Comparison of ENCODE assay signal across 19 cellular contexts in genomic region chr1:145936247-145936646, GRCh38. TPM values are rescaled to one million over a fixed set of nuclear protein-coding genes. Genes with fewer than 3 reads are reported as not detected.
DNase-seq lines count a peak whose midpoint lies in the region; ATAC-seq and TF ChIP-seq lines count a peak whose summit lies in the region.
"Had no signal": no experiment of that assay in that cellular context is flagged by ENCODE, and none has a peak within 500 bp of the region (broad histone marks: within the 10 kb centered on the region; RNA-seq: fewer than 3 reads in every experiment).

No MANE protein-coding gene starts in this region.

- no peak for DNase-seq in WTC11 (ENCODE audit: low spot score)
- DNase-seq in stimulated activated effector memory CD8-positive, alpha-beta T cell treated with anti-CD3 and anti-CD28 coated beads, Interleukin-12 subunit alpha, Interleukin-12 subunit beta, amount 100 ng/mL, for 72 hours (ENCODE audit: low spot score in 2 of 2): no peak
- DNase-seq in BE2C: no peak
- no peak for DNase-seq in activated CD8-positive, alpha-beta memory T cell treated with anti-CD3 and anti-CD28 coated beads, Interleukin-2, amount 50 U/mL, for 4 hours
- DNase-seq: activated CD4-positive, CD25-positive, alpha-beta regulatory T cell; activated CD8-positive, alpha-beta T cell treated with anti-CD3 and anti-CD28 coated beads, Interleukin-2, amount 10 ng/mL, durations not matched to agents 7 days and 5 days; activated naive CD8-positive, alpha-beta T cell treated with anti-CD3 and anti-CD28 coated beads, Interleukin-2, amount 50 U/mL, for 24 hours; dermis blood vessel endothelial cell; left colon; NCI-H1417 treated with DMSO at 0.1 percent for 48 hours; PC-9; right cardiac atrium; stimulated activated naive B cell treated with anti-CD40 and anti-IgM and Interleukin-4, amounts not matched to agents 10 μg/mL and 1 μg/mL and 100 μg/mL, for 72 hours; thyroid gland had no signal

- H3K4me1 Mint-ChIP-seq in WTC11: peaks cover 23% of the 10 kb centered on the region
- H3K4me1 Mint-ChIP-seq in stimulated activated effector memory CD8-positive, alpha-beta T cell treated with anti-CD3 and anti-CD28 coated beads, Interleukin-12 subunit alpha, Interleukin-12 subunit beta, amount 100 ng/mL, for 72 hours: peaks cover 25% of the 10 kb centered on the region

- H3K4me3 ChIP-seq in HUES6 (ENCODE audit: low read depth, low read length): no peak overlapping the region
- no peak overlapping the region for H3K4me3 ChIP-seq in BE2C (ENCODE audit: low read depth, low read length)
- H3K4me3 ChIP-seq: PC-9, SJSA1, thyroid gland had no signal

- no peaks in the 10 kb centered on the region; the same call in 1 of the 2 replicates for H3K27me3 Mint-ChIP-seq in WTC11 (ENCODE audit: low read depth)
- H3K27me3 Mint-ChIP-seq: activated naive CD8-positive, alpha-beta T cell treated with anti-CD3 and anti-CD28 coated beads, Interleukin-2, amount 50 U/mL, for 24 hours; stimulated activated naive B cell treated with anti-CD40 and anti-IgM and Interleukin-4, amounts not matched to agents 10 μg/mL and 1 μg/mL and 100 μg/mL, for 72 hours had no signal

- peak overlapping the region; percentile 37 for H3K9ac ChIP-seq in HUES6 (ENCODE audit: low read length)

- peak; percentile 38 for ATAC-seq in WTC11
- ATAC-seq in stimulated activated effector memory CD8-positive, alpha-beta T cell treated with anti-CD3 and anti-CD28 coated beads, Interleukin-12 subunit alpha, Interleukin-12 subunit beta, amount 100 ng/mL, for 72 hours: no peak
- no peak for ATAC-seq in HG02884 (IDR thresholded peaks at IDR 0.05; ENCODE audit: unreplicated experiment)
- ATAC-seq: activated CD8-positive, alpha-beta T cell treated with anti-CD3 and anti-CD28 coated beads, Interleukin-2, amount 10 ng/mL, durations not matched to agents 7 days and 5 days; activated naive CD8-positive, alpha-beta T cell treated with anti-CD3 and anti-CD28 coated beads, Interleukin-2, amount 50 U/mL, for 24 hours; right cardiac atrium; stimulated activated naive B cell treated with anti-CD40 and anti-IgM and Interleukin-4, amounts not matched to agents 10 μg/mL and 1 μg/mL and 100 μg/mL, for 72 hours had no signal

- H3K4me1 ChIP-seq in HUES6 (ENCODE audit: control insufficient read depth, insufficient read depth, low read length): peaks cover 22% of the 10 kb centered on the region
- H3K4me1 ChIP-seq in BE2C: no peaks in the 10 kb centered on the region
- H3K4me1 ChIP-seq: SJSA1, thyroid gland had no signal

- no peaks in the 10 kb centered on the region for H3K36me3 Mint-ChIP-seq in WTC11
- peaks cover 80% of the 10 kb centered on the region for H3K36me3 Mint-ChIP-seq in stimulated activated effector memory CD8-positive, alpha-beta T cell treated with anti-CD3 and anti-CD28 coated beads, Interleukin-12 subunit alpha, Interleukin-12 subunit beta, amount 100 ng/mL, for 72 hours

- peaks cover 4% of the 10 kb centered on the region; the same call in 1 of the 2 replicates for H3K36me3 ChIP-seq in HUES6 (ENCODE audit: control insufficient read depth, insufficient read depth, low read length)
- H3K36me3 ChIP-seq in BE2C: peaks cover 16% of the 10 kb centered on the region

- H3K4me3 Mint-ChIP-seq in WTC11: no peak overlapping the region
- no peak overlapping the region for H3K4me3 Mint-ChIP-seq in stimulated activated effector memory CD8-positive, alpha-beta T cell treated with anti-CD3 and anti-CD28 coated beads, Interleukin-12 subunit alpha, Interleukin-12 subunit beta, amount 100 ng/mL, for 72 hours
- H3K4me3 Mint-ChIP-seq: activated CD8-positive, alpha-beta T cell treated with anti-CD3 and anti-CD28 coated beads, Interleukin-2, amount 10 ng/mL, durations not matched to agents 7 days and 5 days; activated naive CD8-positive, alpha-beta T cell treated with anti-CD3 and anti-CD28 coated beads, Interleukin-2, amount 50 U/mL, for 24 hours; activated T-helper 1 cell treated with anti-CD3 and anti-CD28 coated beads, Interleukin-12 subunit alpha, Interleukin-12 subunit beta, Interleukin-2, Interleukin-4 antibody, amounts not matched to agents 30 ng/mL and 10 ng/mL and 1 ng/mL, durations not matched to agents 14 hours and 24 hours and 36 hours; stimulated activated naive B cell treated with anti-CD40 and anti-IgM and Interleukin-4, amounts not matched to agents 10 μg/mL and 1 μg/mL and 100 μg/mL, for 72 hours had no signal

- H3K27me3 ChIP-seq in HUES6 (ENCODE audit: control insufficient read depth, insufficient read depth, low read length): no peaks in the 10 kb centered on the region
- H3K27me3 ChIP-seq in layer of hippocampus (ENCODE audit: control insufficient read depth, insufficient read depth, low read length): no peaks in the 10 kb centered on the region
- H3K27me3 ChIP-seq in BE2C: no peaks in the 10 kb centered on the region
- H3K27me3 ChIP-seq: SJSA1, thyroid gland had no signal

- H3K9me3 Mint-ChIP-seq in WTC11: no peaks in the 10 kb centered on the region
- H3K9me3 Mint-ChIP-seq in stimulated activated effector memory CD8-positive, alpha-beta T cell treated with anti-CD3 and anti-CD28 coated beads, Interleukin-12 subunit alpha, Interleukin-12 subunit beta, amount 100 ng/mL, for 72 hours: no peaks in the 10 kb centered on the region
- H3K9me3 Mint-ChIP-seq: activated naive CD8-positive, alpha-beta T cell treated with anti-CD3 and anti-CD28 coated beads, Interleukin-2, amount 50 U/mL, for 24 hours; activated T-helper 1 cell treated with anti-CD3 and anti-CD28 coated beads, Interleukin-12 subunit alpha, Interleukin-12 subunit beta, Interleukin-2, Interleukin-4 antibody, amounts not matched to agents 30 ng/mL and 10 ng/mL and 1 ng/mL, durations not matched to agents 14 hours and 24 hours and 36 hours; stimulated activated naive B cell treated with anti-CD40 and anti-IgM and Interleukin-4, amounts not matched to agents 10 μg/mL and 1 μg/mL and 100 μg/mL, for 72 hours had no signal

- H3K27ac Mint-ChIP-seq in WTC11: no peak overlapping the region
- peak overlapping the region; percentile 45 for H3K27ac Mint-ChIP-seq in stimulated activated effector memory CD8-positive, alpha-beta T cell treated with anti-CD3 and anti-CD28 coated beads, Interleukin-12 subunit alpha, Interleukin-12 subunit beta, amount 100 ng/mL, for 72 hours
- H3K27ac Mint-ChIP-seq: activated T-helper 1 cell treated with anti-CD3 and anti-CD28 coated beads, Interleukin-12 subunit alpha, Interleukin-12 subunit beta, Interleukin-2, Interleukin-4 antibody, amounts not matched to agents 30 ng/mL and 10 ng/mL and 1 ng/mL, durations not matched to agents 14 hours and 24 hours and 36 hours; stimulated activated naive B cell treated with anti-CD40 and anti-IgM and Interleukin-4, amounts not matched to agents 10 μg/mL and 1 μg/mL and 100 μg/mL, for 72 hours had no signal

- H3K27ac ChIP-seq in HUES6 (ENCODE audit: low read depth, low read length) (no peak overlapping the region), layer of hippocampus (ENCODE audit: low read depth, low read length) (peak overlapping the region; percentile 53)
- H3K27ac ChIP-seq: PC-9, SJSA1, thyroid gland had no signal

- CTCF ChIA-PET in WTC11 (lab: Charles Lee): interaction anchor here (0.5 to 2.1 kb wide), 3 partner anchors 30 to 91 kb away, joined by 3 to 5 read pairs (median 4); partner anchors contain the start of gene NUDT17

- POLR2A ChIA-PET in WTC11 (lab: Charles Lee): interaction anchor here (1.8 kb wide), 1 partner anchor 9 kb away, joined by 7 read pairs; the partner anchor contains the start of gene RBM8A

- TF ChIP-seq CTCF in WTC11 (IDR thresholded peaks at IDR 0.05): no peak
- TF ChIP-seq CTCF in BE2C (IDR thresholded peaks at IDR 0.05; ENCODE audit: low read depth, low read length): no peak

- H3K9me3 ChIP-seq in HUES6 (ENCODE audit: control insufficient read depth, insufficient read depth, low read depth, low read length) (no peaks in the 10 kb centered on the region), BE2C (no peaks in the 10 kb centered on the region)
- H3K9me3 ChIP-seq: SJSA1, thyroid gland had no signal

TF ChIP-seq in WTC11, 78 proteins besides CTCF, POLR2A, EP300 and RAD21 (continues in another document):
- TF ChIP-seq ZNF396 (CRISPR knock-in tag; IDR thresholded peaks at IDR 0.05; ENCODE audit: borderline replicate concordance) (no peak), MAX (CRISPR knock-in tag; IDR thresholded peaks at IDR 0.05) (no peak), ERG (CRISPR knock-in tag; IDR thresholded peaks at IDR 0.05) (no peak), SP1 (CRISPR knock-in tag; conservative IDR thresholded peaks at IDR 0.05) (no peak), OVOL2 (CRISPR knock-in tag; IDR thresholded peaks at IDR 0.05; ENCODE audit: borderline replicate concordance) (no peak), NFE2L1 (CRISPR knock-in tag; IDR thresholded peaks at IDR 0.05) (no peak), ELF4 (CRISPR knock-in tag; IDR thresholded peaks at IDR 0.05; ENCODE audit: low read depth) (no peak), GTF2I (CRISPR knock-in tag; conservative IDR thresholded peaks at IDR 0.05) (no peak)

RNA-seq across cellular contexts. Expression of gene RBM8A, which starts 9.0 kb away (rescaled TPM):
- total RNA-seq in WTC11 (2021): 199 to 215 TPM (median 212 TPM) in 3 replicates
- 544 TPM for polyA plus RNA-seq in BE2C (2012; ENCODE audit: insufficient read depth, insufficient read length, low read depth)

RNA-seq across cellular contexts. Expression of gene PEX11B, which starts 17.7 kb away (rescaled TPM):
- total RNA-seq in WTC11 (2021): 10.9 to 12.5 TPM (median 11.8 TPM) in 3 replicates
- polyA plus RNA-seq in BE2C (2012; ENCODE audit: insufficient read depth, insufficient read length, low read depth): 47.2 TPM

RNA-seq across cellular contexts. Expression of gene LIX1L, which starts 21.6 kb away (rescaled TPM):
- total RNA-seq in WTC11 (2021): 3.0 to 3.8 TPM (median 3.8 TPM) in 3 replicates
- 7.6 TPM for polyA plus RNA-seq in BE2C (2012; ENCODE audit: insufficient read depth, insufficient read length, low read depth)

RNA-seq across cellular contexts. Expression of gene ITGA10, which starts 26.4 kb away (rescaled TPM):
- total RNA-seq in WTC11 (2021): 0.31 to 0.34 TPM (median 0.32 TPM) in 3 replicates
- polyA plus RNA-seq in BE2C (2012; ENCODE audit: insufficient read depth, insufficient read length, low read depth): 0.34 TPM

RNA-seq across cellular contexts. Expression of gene ANKRD34A, which starts 28.1 kb away (rescaled TPM):
- 0.21 to 0.44 TPM (median 0.22 TPM) in 3 replicates for total RNA-seq in WTC11 (2021)
- 7.9 TPM for polyA plus RNA-seq in BE2C (2012; ENCODE audit: insufficient read depth, insufficient read length, low read depth)
